16 cellular contexts compared by ENCODE assay signal in genomic region chr15:25668236-25668635, GRCh38.
A peak's percentile ranks its signal among the peaks of the same experiment; 100 is the strongest.
DNase-seq lines count a peak whose midpoint lies in the region; ATAC-seq and TF ChIP-seq lines count a peak whose summit lies in the region.
"Had no signal": no experiment of that assay in that cellular context is flagged by ENCODE, and none has a peak within 500 bp of the region (broad histone marks: within the 10 kb centered on the region; RNA-seq: fewer than 3 reads in every experiment).

No MANE protein-coding gene starts in this region.

- H2BK12ac ChIP-seq in trophoblast cell (ENCODE audit: low read length) = peak overlapping the region; percentile 90

- no peak overlapping the region for H3K23ac ChIP-seq in trophoblast cell (ENCODE audit: low read length)

- H3K27ac Mint-ChIP-seq in GM23338 (no peak overlapping the region), brain (peak overlapping the region in 3 of 5 experiments; percentile 97 to 99 (median 98))
- no peak overlapping the region for H3K27ac Mint-ChIP-seq in activated T-helper 1 cell treated with anti-CD3 and anti-CD28 coated beads, Interleukin-12 subunit alpha, Interleukin-12 subunit beta, Interleukin-2, Interleukin-4 antibody, amounts not matched to agents 30 ng/mL and 10 ng/mL and 1 ng/mL, durations not matched to agents 14 hours and 24 hours and 36 hours
- H3K27ac Mint-ChIP-seq: CD4-positive, CD25-positive, alpha-beta regulatory T cell had no signal

- TF ChIP-seq CTCF in GM23338 (conservative IDR thresholded peaks at IDR 0.05; ENCODE audit: low read depth in 2 of 2) (no peak), brain (conservative IDR thresholded peaks at IDR 0.05) (no peak)

- ATAC-seq in GM23338 (no peak), HG03520 (IDR thresholded peaks at IDR 0.05; ENCODE audit: unreplicated experiment) (no peak)
- ATAC-seq: GM12878 had no signal

- no peak overlapping the region for H3K27ac ChIP-seq in GM23338 (ENCODE audit: low read depth)
- H3K27ac ChIP-seq in trophoblast cell (ENCODE audit: low read depth, low read length) = no peak overlapping the region
- H3K27ac ChIP-seq: BLaER1 treated with 17β-estradiol and CSF1 and Interleukin-3, amounts not matched to agents 10 nM and 100 nM; GM23248 had no signal

- peak overlapping the region; percentile 77 for H4K8ac ChIP-seq in trophoblast cell (ENCODE audit: low read depth, low read length)

- no peak overlapping the region for H4K12ac ChIP-seq in trophoblast cell (ENCODE audit: low read depth, low read length)

- H4K91ac ChIP-seq in trophoblast cell (ENCODE audit: low read depth, low read length) = peak overlapping the region; percentile 93

- no peaks in the 10 kb centered on the region for H3F3A ChIP-seq in GM23338 (replicated peaks; ENCODE audit: low read depth)

- H3K36me3 Mint-ChIP-seq in GM23338 (ENCODE audit: low read depth) (no peaks in the 10 kb centered on the region), brain (no peaks in the 10 kb centered on the region)
- no peaks in the 10 kb centered on the region for H3K36me3 Mint-ChIP-seq in activated T-helper 1 cell treated with anti-CD3 and anti-CD28 coated beads, Interleukin-12 subunit alpha, Interleukin-12 subunit beta, Interleukin-2, Interleukin-4 antibody, amounts not matched to agents 30 ng/mL and 10 ng/mL and 1 ng/mL, durations not matched to agents 14 hours and 24 hours and 36 hours (ENCODE audit: low read depth)
- H3K36me3 Mint-ChIP-seq: CD4-positive, CD25-positive, alpha-beta regulatory T cell had no signal

- H3K4ac ChIP-seq in trophoblast cell (ENCODE audit: low read depth, low read length) = peak overlapping the region; percentile 23

- no peaks in the 10 kb centered on the region for H3K9me2 ChIP-seq in GM23338 (ENCODE audit: insufficient read depth)

- no CpG with 5 or more reads among the region's 4 CpGs for WGBS in trophoblast cell (ENCODE audit: extremely low coverage, insufficient coverage, insufficient read length)

- H3K9ac ChIP-seq in trophoblast cell (ENCODE audit: low read length) = no peak overlapping the region
- H3K9ac ChIP-seq: BLaER1 treated with 17β-estradiol and CSF1 and Interleukin-3, amounts not matched to agents 10 nM and 100 nM; GM23248 had no signal

- H3K4me3 Mint-ChIP-seq in GM23338 = no peak overlapping the region
- H3K4me3 Mint-ChIP-seq in brain = no peak overlapping the region
- no peak overlapping the region for H3K4me3 Mint-ChIP-seq in activated T-helper 1 cell treated with anti-CD3 and anti-CD28 coated beads, Interleukin-12 subunit alpha, Interleukin-12 subunit beta, Interleukin-2, Interleukin-4 antibody, amounts not matched to agents 30 ng/mL and 10 ng/mL and 1 ng/mL, durations not matched to agents 14 hours and 24 hours and 36 hours
- H3K4me3 Mint-ChIP-seq: CD4-positive, CD25-positive, alpha-beta regulatory T cell had no signal

- peak overlapping the region; percentile 81 for H2AK5ac ChIP-seq in trophoblast cell (ENCODE audit: low read length)

- H3K27me3 ChIP-seq in GM23338 (ENCODE audit: insufficient read depth) = no peaks in the 10 kb centered on the region
- H3K27me3 ChIP-seq in trophoblast cell (ENCODE audit: insufficient read depth, low read length) = no peaks in the 10 kb centered on the region

- no peaks in the 10 kb centered on the region for H3K36me3 ChIP-seq in GM23338 (ENCODE audit: insufficient read depth)
- H3K36me3 ChIP-seq in trophoblast cell (ENCODE audit: control insufficient read depth in 1 of 2, insufficient read depth in 2 of 2, low read length in 2 of 2) = no peaks in the 10 kb centered on the region
- H3K36me3 ChIP-seq: BLaER1 treated with 17β-estradiol and CSF1 and Interleukin-3, amounts not matched to agents 10 nM and 100 nM; HAP-1 had no signal

- peaks cover 16% of the 10 kb centered on the region for H3K79me1 ChIP-seq in trophoblast cell (ENCODE audit: low read length)

- H3K4me3 ChIP-seq in GM23338 (no peak overlapping the region), trophoblast cell (ENCODE audit: low read depth, low read length) (no peak overlapping the region)
- H3K4me3 ChIP-seq: BLaER1 treated with 17β-estradiol and CSF1 and Interleukin-3, amounts not matched to agents 10 nM and 100 nM; GM12878; GM23248; HAP-1 had no signal

- H3K14ac ChIP-seq in trophoblast cell (ENCODE audit: low read length) = peak overlapping the region; percentile 45

- peaks cover 11% of the 10 kb centered on the region for H3K27me3 Mint-ChIP-seq in GM23338 (ENCODE audit: insufficient read depth, low read depth, poor library complexity)
- H3K27me3 Mint-ChIP-seq in brain = no peaks in the 10 kb centered on the region
- H3K27me3 Mint-ChIP-seq in activated T-helper 1 cell treated with anti-CD3 and anti-CD28 coated beads, Interleukin-12 subunit alpha, Interleukin-12 subunit beta, Interleukin-2, Interleukin-4 antibody, amounts not matched to agents 30 ng/mL and 10 ng/mL and 1 ng/mL, durations not matched to agents 14 hours and 24 hours and 36 hours (ENCODE audit: insufficient read depth) = peaks cover 20% of the 10 kb centered on the region

- H3K4me1 ChIP-seq in GM23338 (ENCODE audit: insufficient read depth) (peaks cover 29% of the 10 kb centered on the region), trophoblast cell (ENCODE audit: control insufficient read depth in 1 of 2, insufficient read depth in 2 of 2, low read length in 2 of 2) (peaks cover 23 to 26% of the 10 kb centered on the region in 2 experiments)

- no peaks in the 10 kb centered on the region for H4K20me1 ChIP-seq in GM23338 (replicated peaks; ENCODE audit: insufficient read depth)
- H4K20me1 ChIP-seq: BLaER1 treated with 17β-estradiol and CSF1 and Interleukin-3, amounts not matched to agents 10 nM and 100 nM had no signal

- H2BK120ac ChIP-seq in trophoblast cell (ENCODE audit: insufficient read depth, low read length, poor library complexity) = peak overlapping the region; percentile 57

- H3K4me2 ChIP-seq in GM23338 (no peak overlapping the region), trophoblast cell (ENCODE audit: low read length) (no peak overlapping the region)
- H3K4me2 ChIP-seq: BLaER1 treated with 17β-estradiol and CSF1 and Interleukin-3, amounts not matched to agents 10 nM and 100 nM had no signal

- no peaks in the 10 kb centered on the region for H3K9me3 ChIP-seq in trophoblast cell (ENCODE audit: insufficient read depth, low read depth, low read length)
- H3K9me3 ChIP-seq: BLaER1 treated with 17β-estradiol and CSF1 and Interleukin-3, amounts not matched to agents 10 nM and 100 nM; HAP-1 had no signal

- H2AFZ ChIP-seq in GM23338 = peak overlapping the region; percentile 81; the same call in 1 of the 2 replicates
- no peak overlapping the region for H2AFZ ChIP-seq in trophoblast cell (ENCODE audit: insufficient read depth, low read length, poor library complexity)
- H2AFZ ChIP-seq: GM23248 had no signal

- H3K4me1 Mint-ChIP-seq in GM23338 (peaks cover 43% of the 10 kb centered on the region), brain (peaks cover 54% of the 10 kb centered on the region)
- H3K4me1 Mint-ChIP-seq in activated T-helper 1 cell treated with anti-CD3 and anti-CD28 coated beads, Interleukin-12 subunit alpha, Interleukin-12 subunit beta, Interleukin-2, Interleukin-4 antibody, amounts not matched to agents 30 ng/mL and 10 ng/mL and 1 ng/mL, durations not matched to agents 14 hours and 24 hours and 36 hours (ENCODE audit: low read depth) = peaks cover 8% of the 10 kb centered on the region

- DNase-seq in GM23338 (ENCODE audit: low spot score) (no peak), foreskin melanocyte (peak; percentile 22), trophoblast cell (peak; percentile 57 to 69), NCI-H2171 treated with DMSO at 0.1 percent for 48 hours (lab: John Stamatoyannopoulos, UW) (no peak)
- no peak for DNase-seq in activated T-helper 1 cell treated with anti-CD3 and anti-CD28 coated beads, Interleukin-12 subunit alpha, Interleukin-12 subunit beta, Interleukin-2, Interleukin-4 antibody, amounts not matched to agents 30 ng/mL and 10 ng/mL and 1 ng/mL, durations not matched to agents 14 hours and 24 hours and 36 hours (ENCODE audit: low spot score)
- no peak for DNase-seq in stimulated activated CD4-positive, alpha-beta T cell treated with anti-CD3 and anti-CD28 coated beads, Interleukin-1b, Interleukin-23, amount 100 ng/mL, for 48 hours
- DNase-seq: ACHN; Calu3; CD4-positive, CD25-positive, alpha-beta regulatory T cell; DMS 273 treated with DMSO at 0.1 percent for 48 hours; GM23248 had no signal

- H2BK5ac ChIP-seq in trophoblast cell (ENCODE audit: low read depth, low read length, poor library complexity) = no peak overlapping the region

- intact Hi-C loops in activated T-helper 1 cell treated with anti-CD3 and anti-CD28 coated beads, Interleukin-12 subunit alpha, Interleukin-12 subunit beta, Interleukin-2, Interleukin-4 antibody, amounts not matched to agents 30 ng/mL and 10 ng/mL and 1 ng/mL, durations not matched to agents 14 hours and 24 hours and 36 hours (cut with micrococcal nuclease) = no loop called here

- H3K9me3 Mint-ChIP-seq in GM23338 (no peaks in the 10 kb centered on the region), brain (peaks cover 0 to 2% (median 0%) of the 10 kb centered on the region in 5 experiments)
- H3K9me3 Mint-ChIP-seq in activated T-helper 1 cell treated with anti-CD3 and anti-CD28 coated beads, Interleukin-12 subunit alpha, Interleukin-12 subunit beta, Interleukin-2, Interleukin-4 antibody, amounts not matched to agents 30 ng/mL and 10 ng/mL and 1 ng/mL, durations not matched to agents 14 hours and 24 hours and 36 hours = no peaks in the 10 kb centered on the region

- H3K79me2 ChIP-seq in GM23338 (replicated peaks; ENCODE audit: insufficient read depth) (no peaks in the 10 kb centered on the region), trophoblast cell (ENCODE audit: control insufficient read depth, insufficient read depth, low read length, poor library complexity) (peaks cover 2% of the 10 kb centered on the region)

- H3K18ac ChIP-seq in trophoblast cell (ENCODE audit: low read length) = peak overlapping the region; percentile 64

TF ChIP-seq in GM23338, 12 proteins besides CTCF, POLR2A, EP300 and RAD21 (continues in another document):
- TF ChIP-seq NANOG (IDR thresholded peaks at IDR 0.05; ENCODE audit: borderline replicate concordance) = no peak

Comparison
In these comparisons a context has a peak if more than half of its experiments do, and no peak if none do; other contexts are left out.
1. DNase-seq: peak in foreskin melanocyte (single experiment) and trophoblast cell (2 of 2); none in GM23338 (single experiment), NCI-H2171 treated with DMSO at 0.1 percent for 48 hours (single experiment), activated T-helper 1 cell treated with anti-CD3 and anti-CD28 coated beads, Interleukin-12 subunit alpha, Interleukin-12 subunit beta, Interleukin-2, Interleukin-4 antibody, amounts not matched to agents 30 ng/mL and 10 ng/mL and 1 ng/mL, durations not matched to agents 14 hours and 24 hours and 36 hours (single experiment) and stimulated activated CD4-positive, alpha-beta T cell treated with anti-CD3 and anti-CD28 coated beads, Interleukin-1b, Interleukin-23, amount 100 ng/mL, for 48 hours (single experiment).
2. H3K27ac Mint-ChIP-seq: peak in brain (3 of 5); none in GM23338 (single experiment) and activated T-helper 1 cell treated with anti-CD3 and anti-CD28 coated beads, Interleukin-12 subunit alpha, Interleukin-12 subunit beta, Interleukin-2, Interleukin-4 antibody, amounts not matched to agents 30 ng/mL and 10 ng/mL and 1 ng/mL, durations not matched to agents 14 hours and 24 hours and 36 hours (single experiment).